8 cellular contexts compared by ENCODE assay signal in genomic region chr1:151056149-151056548, GRCh38. TPM values are rescaled to one million over a fixed set of nuclear protein-coding genes. Genes with fewer than 3 reads are reported as not detected.
DNase-seq lines count a peak whose midpoint lies in the region; ATAC-seq, FAIRE-seq and TF ChIP-seq lines count a peak whose summit lies in the region.

No MANE protein-coding gene starts in this region.

- POLR2A ChIA-PET in activated CD8-positive, alpha-beta T cell treated with anti-CD3 and anti-CD28 coated beads, Interleukin-2, amount 10 ng/mL, durations not matched to agents 7 days and 5 days (lab: Charles Lee) = interaction anchor here (1.0 to 4.5 kb wide), 4 partner anchors 9 to 75 kb away, joined by 3 to 32 read pairs (median 8); partner anchors contain the start of genes C1orf56 and GABPB2

- peaks cover 6 to 46% (median 22%) of the 10 kb centered on the region in 4 donors for H3K36me3 ChIP-seq in right lobe of liver
- H3K36me3 ChIP-seq in transverse colon = peaks cover 0 to 31% (median 14%) of the 10 kb centered on the region in 4 donors

- H3K9me3 ChIP-seq in right lobe of liver (no peaks in the 10 kb centered on the region), transverse colon (no peaks in the 10 kb centered on the region)

- peaks cover 60% of the 10 kb centered on the region for H3K36me3 Mint-ChIP-seq in activated naive CD4-positive, alpha-beta T cell treated with anti-CD3 and anti-CD28 coated beads for 36 hours (ENCODE audit: low read depth)
- peaks cover 81% of the 10 kb centered on the region for H3K36me3 Mint-ChIP-seq in activated CD8-positive, alpha-beta T cell treated with anti-CD3 and anti-CD28 coated beads, Interleukin-2, amount 10 ng/mL, durations not matched to agents 7 days and 5 days (ENCODE audit: low read depth)

- TF ChIP-seq EP300 in transverse colon (IDR thresholded peaks at IDR 0.05; ENCODE audit: low read depth) = no peak

- H3K27ac Mint-ChIP-seq in activated naive CD4-positive, alpha-beta T cell treated with anti-CD3 and anti-CD28 coated beads for 36 hours = peak overlapping the region; percentile 98
- peak overlapping the region; percentile 96 for H3K27ac Mint-ChIP-seq in activated CD8-positive, alpha-beta T cell treated with anti-CD3 and anti-CD28 coated beads, Interleukin-2, amount 10 ng/mL, durations not matched to agents 7 days and 5 days

- no peak for TF ChIP-seq POLR2A in right lobe of liver (IDR thresholded peaks at IDR 0.05)
- no peak for TF ChIP-seq POLR2A in transverse colon (IDR thresholded peaks at IDR 0.05)

- H3K4me1 Mint-ChIP-seq in activated naive CD4-positive, alpha-beta T cell treated with anti-CD3 and anti-CD28 coated beads for 36 hours (ENCODE audit: low read depth) = peaks cover 49% of the 10 kb centered on the region
- H3K4me1 Mint-ChIP-seq in activated CD8-positive, alpha-beta T cell treated with anti-CD3 and anti-CD28 coated beads, Interleukin-2, amount 10 ng/mL, durations not matched to agents 7 days and 5 days (ENCODE audit: low read depth) = peaks cover 54% of the 10 kb centered on the region

- in situ Hi-C loops in transverse colon (cut with MboI; ENCODE audit: low pct_ligation_motif_present in 1 of 4, low pct_unique_long_range_greater_than_20kb in 1 of 4, low sequenced_read_pairs in 3 of 4) = no loop called here

- WGBS in right lobe of liver (ENCODE audit: insufficient coverage, low coverage, low lambda C conversion rate, missing lambda C conversion rate) = 30% methylated on average over 2 of the region's 2 CpGs
- WGBS in transverse colon (ENCODE audit: low coverage in 1 of 2), 2 donors = 33 to 39% methylated on average over 2 of the region's 2 CpGs

- no peaks in the 10 kb centered on the region for H3K27me3 Mint-ChIP-seq in activated naive CD4-positive, alpha-beta T cell treated with anti-CD3 and anti-CD28 coated beads for 36 hours (ENCODE audit: low read depth)
- H3K27me3 Mint-ChIP-seq in activated CD8-positive, alpha-beta T cell treated with anti-CD3 and anti-CD28 coated beads, Interleukin-2, amount 10 ng/mL, durations not matched to agents 7 days and 5 days (ENCODE audit: low read depth) = no peaks in the 10 kb centered on the region

- peak overlapping the region in 2 of 3 donors; percentile 43 to 47 for H3K27ac ChIP-seq in right lobe of liver
- peak overlapping the region; percentile 94 to 96 (median 96) for H3K27ac ChIP-seq in transverse colon

- intact Hi-C loops in activated naive CD4-positive, alpha-beta T cell treated with anti-CD3 and anti-CD28 coated beads for 36 hours (cut with micrococcal nuclease) = loop anchor here (5.0 kb wide), 4 partner anchors 129 to 689 kb away; partner anchors contain the start of genes ARNT and SETDB1
- intact Hi-C loops in right lobe of liver (cut with DNase I) = no loop called here
- intact Hi-C loops in transverse colon (cut with DNase I; ENCODE audit: low total_unique reads) = no loop called here

- FAIRE-seq in urothelium cell line (lab: Jason Lieb, UNC) = no peak

- peak; percentile 32 for ATAC-seq in activated CD8-positive, alpha-beta T cell treated with anti-CD3 and anti-CD28 coated beads, Interleukin-2, amount 10 ng/mL, durations not matched to agents 7 days and 5 days
- no peak for ATAC-seq in right lobe of liver
- ATAC-seq in HG02852 (IDR thresholded peaks at IDR 0.05; ENCODE audit: unreplicated experiment) = no peak

- CTCF ChIA-PET in activated naive CD4-positive, alpha-beta T cell treated with anti-CD3 and anti-CD28 coated beads for 36 hours (lab: Charles Lee) = interaction anchor here (0.6 to 2.6 kb wide), 5 partner anchors 9 to 495 kb away, joined by 3 to 14 read pairs (median 3); partner anchors contain the start of gene C1orf56
- CTCF ChIA-PET in activated CD8-positive, alpha-beta T cell treated with anti-CD3 and anti-CD28 coated beads, Interleukin-2, amount 10 ng/mL, durations not matched to agents 7 days and 5 days (lab: Charles Lee) = interaction anchor here (0.6 to 4.7 kb wide), 6 partner anchors 9 to 78 kb away, joined by 3 to 20 read pairs (median 8); partner anchors contain the start of genes GABPB2 and MINDY1

- DNase-seq in activated naive CD4-positive, alpha-beta T cell treated with anti-CD3 and anti-CD28 coated beads for 36 hours = no peak
- no peak for DNase-seq in activated naive CD4-positive, alpha-beta T cell treated with anti-CD3 and anti-CD28 coated beads, Interleukin-2, amount 50 U/mL, for 16 hours
- DNase-seq in activated CD8-positive, alpha-beta T cell treated with anti-CD3 and anti-CD28 coated beads, Interleukin-2, amount 10 ng/mL, durations not matched to agents 7 days and 5 days = peak; percentile 57
- DNase-seq in right lobe of liver = no peak
- DNase-seq in transverse colon = no peak
- DNase-seq in urothelium cell line (ENCODE audit: low spot score) = no peak
- no peak for DNase-seq in SHP77 (lab: John Stamatoyannopoulos, UW)

- H3K9me3 Mint-ChIP-seq in activated naive CD4-positive, alpha-beta T cell treated with anti-CD3 and anti-CD28 coated beads for 36 hours = no peaks in the 10 kb centered on the region
- H3K9me3 Mint-ChIP-seq in activated CD8-positive, alpha-beta T cell treated with anti-CD3 and anti-CD28 coated beads, Interleukin-2, amount 10 ng/mL, durations not matched to agents 7 days and 5 days (ENCODE audit: insufficient read depth) = no peaks in the 10 kb centered on the region

- no peak overlapping the region for H3K4me3 ChIP-seq in right lobe of liver
- peak overlapping the region in 1 of 4 donors; percentile 92 for H3K4me3 ChIP-seq in transverse colon

- peaks cover 0 to 18% (median 4%) of the 10 kb centered on the region in 4 donors for H3K4me1 ChIP-seq in right lobe of liver
- peaks cover 29 to 54% (median 38%) of the 10 kb centered on the region in 4 donors for H3K4me1 ChIP-seq in transverse colon

- H3K27me3 ChIP-seq in right lobe of liver = no peaks in the 10 kb centered on the region
- H3K27me3 ChIP-seq in transverse colon = no peaks in the 10 kb centered on the region

- H3K4me3 Mint-ChIP-seq in activated naive CD4-positive, alpha-beta T cell treated with anti-CD3 and anti-CD28 coated beads for 36 hours = peak overlapping the region; percentile 86
- H3K4me3 Mint-ChIP-seq in activated CD8-positive, alpha-beta T cell treated with anti-CD3 and anti-CD28 coated beads, Interleukin-2, amount 10 ng/mL, durations not matched to agents 7 days and 5 days = peak overlapping the region; percentile 94

- no peak for TF ChIP-seq CTCF in right lobe of liver (IDR thresholded peaks at IDR 0.05)
- TF ChIP-seq CTCF in transverse colon (IDR thresholded peaks at IDR 0.05) = no peak

RNA-seq across cellular contexts. Expression of gene CDC42SE1, which starts 3.3 kb away (rescaled TPM):
- total RNA-seq in activated naive CD4-positive, alpha-beta T cell treated with anti-CD3 and anti-CD28 coated beads for 36 hours = 10 to 100 TPM; 98.1 to 99.0 TPM
- 100 to 1,000 TPM; 238 to 245 TPM for total RNA-seq in activated CD8-positive, alpha-beta T cell treated with anti-CD3 and anti-CD28 coated beads, Interleukin-2, amount 10 ng/mL, durations not matched to agents 7 days and 5 days
- 10 to 100 TPM; 15.9 to 37.5 (median 27.3) TPM for total RNA-seq in right lobe of liver
- total RNA-seq in transverse colon = 10 to 100 TPM; 34.4 to 90.2 (median 57.5) TPM

RNA-seq across cellular contexts. Expression of gene MLLT11, which starts 4.0 kb away (rescaled TPM):
- 1 to 10 TPM; 3.3 to 3.6 TPM for total RNA-seq in activated naive CD4-positive, alpha-beta T cell treated with anti-CD3 and anti-CD28 coated beads for 36 hours
- 1 to 10 TPM; 5.7 to 6.0 TPM for total RNA-seq in activated CD8-positive, alpha-beta T cell treated with anti-CD3 and anti-CD28 coated beads, Interleukin-2, amount 10 ng/mL, durations not matched to agents 7 days and 5 days
- total RNA-seq in right lobe of liver (under 1 TPM; 0.24 to 0.56 (median 0.40) TPM), transverse colon (1 to 10 TPM in 3 of 4 donors, not detected in 1; 1.2 to 3.2 (median 1.3) TPM)

RNA-seq across cellular contexts. Expression of gene C1orf56, which starts 8.6 kb away (rescaled TPM):
- total RNA-seq in activated naive CD4-positive, alpha-beta T cell treated with anti-CD3 and anti-CD28 coated beads for 36 hours = under 1 TPM; 0.49 to 0.57 TPM
- 1 to 10 TPM; 1.3 TPM for total RNA-seq in activated CD8-positive, alpha-beta T cell treated with anti-CD3 and anti-CD28 coated beads, Interleukin-2, amount 10 ng/mL, durations not matched to agents 7 days and 5 days
- total RNA-seq in right lobe of liver (1 to 10 TPM; 2.4 to 5.7 (median 3.8) TPM), transverse colon (1 to 10 TPM; 1.5 to 3.7 (median 2.8) TPM)

RNA-seq across cellular contexts. Expression of gene GABPB2, which starts 14.4 kb away (rescaled TPM):
- total RNA-seq in activated naive CD4-positive, alpha-beta T cell treated with anti-CD3 and anti-CD28 coated beads for 36 hours = 10 to 100 TPM; 16.1 to 16.2 TPM
- total RNA-seq in activated CD8-positive, alpha-beta T cell treated with anti-CD3 and anti-CD28 coated beads, Interleukin-2, amount 10 ng/mL, durations not matched to agents 7 days and 5 days = 10 to 100 TPM; 32.7 to 34.4 TPM
- total RNA-seq in right lobe of liver (1 to 10 TPM; 2.0 to 6.5 (median 5.0) TPM), transverse colon (10 to 100 TPM in 3 of 4 donors, 1 to 10 TPM in 1; 9.6 to 19.8 (median 10.2) TPM)

RNA-seq across cellular contexts. Expression of gene BNIPL, which starts 19.8 kb away (rescaled TPM):
- 1 to 10 TPM; 1.1 to 1.3 TPM for total RNA-seq in activated naive CD4-positive, alpha-beta T cell treated with anti-CD3 and anti-CD28 coated beads for 36 hours
- 1 to 10 TPM; 1.1 to 1.8 TPM for total RNA-seq in activated CD8-positive, alpha-beta T cell treated with anti-CD3 and anti-CD28 coated beads, Interleukin-2, amount 10 ng/mL, durations not matched to agents 7 days and 5 days
- under 1 TPM in 5 of 6 experiments, not detected in 1; 0.12 to 0.76 (median 0.42) TPM for total RNA-seq in right lobe of liver
- total RNA-seq in transverse colon = 1 to 10 TPM in 2 of 4 donors, under 1 TPM in 1, not detected in 1; 0.68 to 10.0 (median 2.5) TPM
